ENCODE assay signal across 30 cellular contexts in the genomic region with DNA sequence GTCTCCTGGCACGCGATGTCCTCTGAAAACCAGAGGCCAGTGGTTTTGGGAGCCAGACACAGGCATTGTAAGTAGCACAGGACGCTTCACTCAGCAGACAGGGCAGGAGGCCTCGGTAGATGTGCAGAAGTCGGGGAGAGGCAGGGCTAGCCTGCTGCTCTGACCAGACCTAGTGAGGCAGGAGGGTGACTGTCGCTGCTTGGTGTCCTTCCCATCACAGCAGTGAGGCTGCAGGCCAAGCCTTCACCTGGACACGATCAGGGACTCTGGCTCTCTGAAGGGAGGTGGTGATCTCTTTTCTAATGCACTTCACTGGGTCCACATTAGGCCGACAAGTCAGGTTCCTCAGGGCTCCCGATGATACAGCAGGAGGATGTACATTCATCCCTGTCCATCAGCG.
"Had no signal": no experiment of that assay in that cellular context is flagged by ENCODE, and none has a peak within 500 bp of the region (broad histone marks: within the 10 kb centered on the region; RNA-seq: fewer than 3 reads in every experiment).

No MANE protein-coding gene starts in this region.

- H3K36me3 Mint-ChIP-seq: immature natural killer cell; mesothelial cell of epicardium; naive B cell; natural killer cell; stimulated activated naive B cell treated with anti-CD40 and anti-IgM and Interleukin-4, amounts not matched to agents 10 μg/mL and 1 μg/mL and 100 μg/mL, for 72 hours had no signal

- H3K36me3 ChIP-seq: left lung, lower lobe of right lung, pancreas, right atrium auricular region, right lobe of liver, stomach, thyroid gland, transverse colon, upper lobe of left lung, vagina had no signal

- H3K9me3 ChIP-seq: left lung, lower lobe of right lung, pancreas, right atrium auricular region, right lobe of liver, stomach, testis, thyroid gland, transverse colon, upper lobe of left lung, vagina had no signal

- H3K27me3 ChIP-seq: left lung, pancreas, right atrium auricular region, right lobe of liver, stomach, testis, thyroid gland, transverse colon, upper lobe of left lung, vagina had no signal

- H3K27ac Mint-ChIP-seq: immature natural killer cell; mesothelial cell of epicardium; naive B cell; natural killer cell; nephron progenitor cell; stimulated activated naive B cell treated with anti-CD40 and anti-IgM and Interleukin-4, amounts not matched to agents 10 μg/mL and 1 μg/mL and 100 μg/mL, for 72 hours had no signal

- H3K4me1 ChIP-seq: left lung, lower lobe of right lung, pancreas, right lobe of liver, stomach, testis, thyroid gland, transverse colon, upper lobe of left lung, vagina had no signal

- H3K9me3 Mint-ChIP-seq: mesothelial cell of epicardium had no signal

- H3K4me3 Mint-ChIP-seq: immature natural killer cell; mesothelial cell of epicardium; naive B cell; natural killer cell; nephron progenitor cell; stimulated activated naive B cell treated with anti-CD40 and anti-IgM and Interleukin-4, amounts not matched to agents 10 μg/mL and 1 μg/mL and 100 μg/mL, for 72 hours had no signal

- H3K27me3 Mint-ChIP-seq: naive B cell; stimulated activated naive B cell treated with anti-CD40 and anti-IgM and Interleukin-4, amounts not matched to agents 10 μg/mL and 1 μg/mL and 100 μg/mL, for 72 hours had no signal

- H3K27ac ChIP-seq: left lung, lower lobe of right lung, pancreas, right atrium auricular region, right lobe of liver, stomach, testis, thyroid gland, transverse colon, upper lobe of left lung, vagina had no signal

- ATAC-seq: left colon; left lung; lower lobe of right lung; natural killer cell; pancreas; right lobe of liver; stimulated activated naive B cell treated with anti-CD40 and anti-IgM and Interleukin-4, amounts not matched to agents 10 μg/mL and 1 μg/mL and 100 μg/mL, for 72 hours; stimulated activated naive CD8-positive, alpha-beta T cell treated with anti-CD3 and anti-CD28 coated beads, Interleukin-15, Interleukin-2, amounts not matched to agents 100 U/mL and 50 U/mL, for 24 hours had no signal

- H3K4me2 ChIP-seq: smooth muscle cell had no signal

- H3K4me1 Mint-ChIP-seq: immature natural killer cell; naive B cell; natural killer cell; stimulated activated naive B cell treated with anti-CD40 and anti-IgM and Interleukin-4, amounts not matched to agents 10 μg/mL and 1 μg/mL and 100 μg/mL, for 72 hours had no signal

- DNase-seq: hypothalamus; immature natural killer cell; kidney; left colon; left lung; lower lobe of right lung; mammary epithelial cell; mesendoderm; naive B cell; natural killer cell; nephron progenitor cell; nucleus accumbens; pancreas; posterior cingulate gyrus; right lobe of liver; stimulated activated CD4-positive, alpha-beta T cell treated with anti-CD3 and anti-CD28 coated beads, Interleukin-1b, Interleukin-23, amount 100 ng/mL, for 48 hours; stimulated activated CD4-positive, alpha-beta T cell treated with anti-CD3 and anti-CD28 coated beads, Interleukin-2, amount 100 ng/mL, for 48 hours; stimulated activated CD4-positive, alpha-beta T cell treated with anti-CD3 and anti-CD28 coated beads, Interleukin-4, amount 100 ng/mL, for 4 hours; stimulated activated CD8-positive, alpha-beta memory T cell treated with anti-CD3 and anti-CD28 coated beads, Interleukin-4, amount 100 ng/mL, for 48 hours; stimulated activated naive B cell treated with anti-CD40 and anti-IgM and Interleukin-4, amounts not matched to agents 10 μg/mL and 1 μg/mL and 100 μg/mL, for 72 hours; stimulated activated naive CD8-positive, alpha-beta T cell treated with anti-CD3 and anti-CD28 coated beads, Interleukin-15, Interleukin-2, amounts not matched to agents 100 U/mL and 50 U/mL, for 24 hours; stomach; testis; thyroid gland; transverse colon; upper lobe of left lung had no signal

- H3K4me3 ChIP-seq: left lung, lower lobe of right lung, pancreas, right atrium auricular region, right lobe of liver, smooth muscle cell, stomach, testis, thyroid gland, transverse colon, upper lobe of left lung, vagina had no signal
